15 cellular contexts compared by ENCODE assay signal in genomic region chr18:23226386-23226785, GRCh38.
DNase-seq lines count a peak whose midpoint lies in the region; ATAC-seq and TF ChIP-seq lines count a peak whose summit lies in the region.
"Had no signal": no experiment of that assay in that cellular context is flagged by ENCODE, and none has a peak within 500 bp of the region (broad histone marks: within the 10 kb centered on the region; RNA-seq: fewer than 3 reads in every experiment).

No MANE protein-coding gene starts in this region.

- H3K4me1 ChIP-seq in rectal smooth muscle tissue (ENCODE audit: control insufficient read depth, insufficient read depth, low read length), result peaks cover 21% of the 10 kb centered on the region
- H3K4me1 ChIP-seq in CD4-positive, alpha-beta memory T cell (ENCODE audit: insufficient read depth, low read length), result peaks cover 7% of the 10 kb centered on the region

- CTCF ChIA-PET in CD4-positive, alpha-beta memory T cell (lab: Charles Lee; ENCODE audit: partially characterized antibody), result interaction anchor here (1.0 to 1.5 kb wide), 2 partner anchors 33 to 95 kb away, joined by 3 to 4 read pairs; no protein-coding TSS in a partner anchor

- TF ChIP-seq CTCF in CD14-positive monocyte (IDR thresholded peaks at IDR 0.05), result no peak

- peak overlapping the region in 5 of 7 donors; percentile 2 to 66 (median 55) for H3K27ac Mint-ChIP-seq in CD14-positive monocyte
- peak overlapping the region in 3 of 7 donors; percentile 3 to 30 (median 6) for H3K27ac Mint-ChIP-seq in CD4-positive, alpha-beta memory T cell
- H3K27ac Mint-ChIP-seq: CD4-positive, alpha-beta T cell; dendritic cell treated with granulocyte-macrophage colony-stimulating factor and Interleukin-4, amounts not matched to agents 40 ng/mL and 50 ng/mL, for 4 days had no signal

- no peaks in the 10 kb centered on the region for H3K36me3 ChIP-seq in rectal smooth muscle tissue (ENCODE audit: control insufficient read depth, insufficient read depth, low read length)
- no peaks in the 10 kb centered on the region for H3K36me3 ChIP-seq in CD4-positive, alpha-beta memory T cell (ENCODE audit: insufficient read depth, low read length)

- H3K36me3 Mint-ChIP-seq in CD14-positive monocyte, result peaks cover 0 to 4% of the 10 kb centered on the region in 2 donors
- H3K36me3 Mint-ChIP-seq in CD4-positive, alpha-beta memory T cell, result no peaks in the 10 kb centered on the region

- no peak overlapping the region for H3K4me3 Mint-ChIP-seq in CD14-positive monocyte
- no peak overlapping the region for H3K4me3 Mint-ChIP-seq in CD4-positive, alpha-beta memory T cell
- H3K4me3 Mint-ChIP-seq: CD4-positive, alpha-beta T cell; dendritic cell treated with granulocyte-macrophage colony-stimulating factor and Interleukin-4, amounts not matched to agents 40 ng/mL and 50 ng/mL, for 4 days; neural crest cell had no signal

- no peak overlapping the region for H3K9ac ChIP-seq in rectal smooth muscle tissue (ENCODE audit: low read length)

- no peaks in the 10 kb centered on the region for H3K27me3 ChIP-seq in rectal smooth muscle tissue (ENCODE audit: control insufficient read depth, insufficient read depth, low read length)
- H3K27me3 ChIP-seq in CD4-positive, alpha-beta memory T cell (ENCODE audit: insufficient read depth, low read length), result no peaks in the 10 kb centered on the region

- peak overlapping the region; percentile 53 for H3K27ac ChIP-seq in rectal smooth muscle tissue (ENCODE audit: low read depth, low read length)
- no peak overlapping the region for H3K27ac ChIP-seq in CD4-positive, alpha-beta memory T cell (ENCODE audit: low read depth, low read length)
- H3K27ac ChIP-seq: PC-9, VCaP had no signal

- no peaks in the 10 kb centered on the region for H3K9me3 ChIP-seq in CD4-positive, alpha-beta memory T cell (ENCODE audit: control insufficient read depth in 1 of 2, low read length in 2 of 2)

- intact Hi-C loops in CD14-positive monocyte (cut with micrococcal nuclease), result loop anchor here in 1 of 2 donors (10.0 kb wide), 1 partner anchor 92 kb away; the partner anchor contains the start of gene CABLES1
- intact Hi-C loops in CD4-positive, alpha-beta memory T cell (cut with micrococcal nuclease), result no loop called here

- no peak for ATAC-seq in HG03520 (IDR thresholded peaks at IDR 0.05; ENCODE audit: unreplicated experiment)

- no peak overlapping the region for H3K4me3 ChIP-seq in rectal smooth muscle tissue (ENCODE audit: low read length)
- H3K4me3 ChIP-seq in CD4-positive, alpha-beta memory T cell (ENCODE audit: low read length in 2 of 2), result no peak overlapping the region
- H3K4me3 ChIP-seq: PC-9 had no signal

- DNase-seq in CD14-positive monocyte (ENCODE audit: low spot score) (no peak), RPMI8226 (peak; percentile 58), fibroblast of peridontal ligament (ENCODE audit: extremely low read depth) (peak; percentile 45), T-helper 2 cell (no peak), DMS114 treated with DMSO at 0.1 percent for 48 hours (lab: John Stamatoyannopoulos, UW; ENCODE audit: unreplicated experiment) (no peak)
- no peak for DNase-seq in CD4-positive, alpha-beta memory T cell
- DNase-seq: activated effector memory CD4-positive, alpha-beta T cell treated with anti-CD3 and anti-CD28 coated beads, Interleukin-2, amount 50 U/mL, for 16 hours; CD4-positive, alpha-beta T cell; NCI-H187 treated with DMSO at 0.1 percent for 48 hours; PC-9 had no signal

- H3K4me1 Mint-ChIP-seq in CD14-positive monocyte, result peaks cover 58% of the 10 kb centered on the region
- peaks cover 5 to 24% (median 6%) of the 10 kb centered on the region in 4 donors for H3K4me1 Mint-ChIP-seq in CD4-positive, alpha-beta memory T cell

- H3K9me3 Mint-ChIP-seq in CD14-positive monocyte, result no peaks in the 10 kb centered on the region
- no peaks in the 10 kb centered on the region for H3K9me3 Mint-ChIP-seq in CD4-positive, alpha-beta memory T cell
- H3K9me3 Mint-ChIP-seq: CD4-positive, alpha-beta T cell; dendritic cell treated with granulocyte-macrophage colony-stimulating factor and Interleukin-4, amounts not matched to agents 40 ng/mL and 50 ng/mL, for 4 days; neural crest cell had no signal

- peaks cover 3 to 9% (median 4%) of the 10 kb centered on the region in 3 donors for H3K27me3 Mint-ChIP-seq in CD14-positive monocyte (ENCODE audit: low read depth in 3 of 3)
- no peaks in the 10 kb centered on the region for H3K27me3 Mint-ChIP-seq in CD4-positive, alpha-beta memory T cell
- H3K27me3 Mint-ChIP-seq: CD4-positive, alpha-beta T cell had no signal

- POLR2A ChIA-PET in CD4-positive, alpha-beta memory T cell (lab: Charles Lee; ENCODE audit: partially characterized antibody), result interaction anchor here (0.7 kb wide), 1 partner anchor 179 kb away, joined by 3 read pairs; no protein-coding TSS in a partner anchor

Comparison
In these comparisons a context has a peak if more than half of its experiments do, and no peak if none do; other contexts are left out.
1. DNase-seq: peak in RPMI8226 (single experiment) and fibroblast of peridontal ligament (single experiment); none in CD14-positive monocyte (single experiment), CD4-positive, alpha-beta memory T cell (0 of 5), T-helper 2 cell (0 of 5) and DMS114 treated with DMSO at 0.1 percent for 48 hours (single experiment).